In the genomic region with DNA sequence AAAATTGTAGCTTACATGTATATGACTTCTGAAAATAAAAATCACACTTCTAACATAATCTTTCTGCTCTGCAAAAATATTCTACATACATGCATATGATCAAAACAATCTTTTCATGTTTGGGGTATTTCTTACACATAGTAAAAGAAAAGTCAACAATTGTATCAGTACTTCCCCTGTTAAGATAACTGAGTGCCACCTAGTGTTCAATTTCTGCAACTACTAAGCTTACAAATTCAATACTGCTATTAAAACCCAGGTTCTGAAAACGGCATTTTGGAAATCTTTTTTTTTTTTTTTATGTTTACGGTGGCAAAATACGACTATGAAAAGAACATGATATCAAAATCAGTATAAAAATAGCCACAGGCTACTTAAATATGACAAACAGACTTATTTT, we compare ENCODE assay signal across 1 cellular context.
TF ChIP-seq lines count a peak whose summit lies in the region.

No MANE protein-coding gene starts in this region.

TF ChIP-seq in HepG2, 621 proteins besides CTCF, POLR2A, EP300 and RAD21:
- 0 out of 2 replicates have a peak, but pooled peaks have one; percentile 5 for TF ChIP-seq STAG1 (CRISPR knock-in tag; IDR thresholded peaks at IDR 0.05)
